Comparison of ENCODE assay signal across 8 cellular contexts in genomic region chr16:66936462-66936861, GRCh38. TPM values are rescaled to one million over a fixed set of nuclear protein-coding genes. Genes with fewer than 3 reads are reported as not detected.
DNase-seq lines count a peak whose midpoint lies in the region; ATAC-seq and TF ChIP-seq lines count a peak whose summit lies in the region.
"Had no signal": no experiment of that assay in that cellular context is flagged by ENCODE, and none has a peak within 500 bp of the region (broad histone marks: within the 10 kb centered on the region; RNA-seq: fewer than 3 reads in every experiment).

No MANE protein-coding gene starts in this region.

- H3K36me3 Mint-ChIP-seq in HFFc6 (ENCODE audit: low read depth) (peaks cover 38% of the 10 kb centered on the region), nephron progenitor cell (ENCODE audit: low read depth) (peaks cover 18% of the 10 kb centered on the region)
- peaks cover 27% of the 10 kb centered on the region for H3K36me3 Mint-ChIP-seq in central memory CD8-positive, alpha-beta T cell (ENCODE audit: insufficient read depth)

- H3K4me1 Mint-ChIP-seq in HFFc6 (ENCODE audit: low read depth), result peaks cover 44% of the 10 kb centered on the region
- H3K4me1 Mint-ChIP-seq in central memory CD8-positive, alpha-beta T cell, result peaks cover 62% of the 10 kb centered on the region
- peaks cover 45% of the 10 kb centered on the region for H3K4me1 Mint-ChIP-seq in nephron progenitor cell

- H3K4me3 Mint-ChIP-seq in HFFc6 (peak overlapping the region; percentile 98; the same call in 1 of the 2 replicates), nephron progenitor cell (peak overlapping the region; percentile 98)
- peak overlapping the region; percentile 99 for H3K4me3 Mint-ChIP-seq in central memory CD8-positive, alpha-beta T cell

- TF ChIP-seq CTCF in HFFc6 (IDR thresholded peaks at IDR 0.05) (no peak), nephron progenitor cell (IDR thresholded peaks at IDR 0.05) (no peak)

- H3K27me3 Mint-ChIP-seq in HFFc6 (ENCODE audit: insufficient read depth) (peaks cover 8% of the 10 kb centered on the region), nephron progenitor cell (ENCODE audit: low read depth, poor library complexity) (peaks cover 8% of the 10 kb centered on the region)
- H3K27me3 Mint-ChIP-seq in central memory CD8-positive, alpha-beta T cell, result no peaks in the 10 kb centered on the region

- no peak for ATAC-seq in central memory CD8-positive, alpha-beta T cell (replicated peaks; ENCODE audit: extremely low read depth, poor library complexity, severe bottlenecking)
- ATAC-seq in HG02981 (IDR thresholded peaks at IDR 0.05; ENCODE audit: unreplicated experiment), result no peak
- ATAC-seq: Panc1 had no signal

- H3K9me3 Mint-ChIP-seq in HFFc6 (no peaks in the 10 kb centered on the region), nephron progenitor cell (no peaks in the 10 kb centered on the region)
- no peaks in the 10 kb centered on the region for H3K9me3 Mint-ChIP-seq in central memory CD8-positive, alpha-beta T cell

- no peak for DNase-seq in HFFc6
- no peak for DNase-seq in central memory CD8-positive, alpha-beta T cell (ENCODE audit: low spot score in 2 of 2)
- DNase-seq in nephron progenitor cell, result no peak
- DNase-seq in foreskin melanocyte, result no peak
- DNase-seq in glomerular visceral epithelial cell (ENCODE audit: extremely low spot score), result no peak
- DNase-seq: stimulated activated CD4-positive, alpha-beta T cell treated with anti-CD3 and anti-CD28 coated beads, Interleukin-2, amount 100 ng/mL, for 24 hours had no signal

- H3K27ac Mint-ChIP-seq in HFFc6, result peak overlapping the region; percentile 25; the same call in 1 of the 2 replicates
- H3K27ac Mint-ChIP-seq in central memory CD8-positive, alpha-beta T cell (ENCODE audit: low read depth), result peak overlapping the region; percentile 71
- no peak overlapping the region for H3K27ac Mint-ChIP-seq in nephron progenitor cell

RNA-seq across cellular contexts. Expression of gene CES2, which starts 1.1 kb away (rescaled TPM):
- total RNA-seq in HFFc6 (2021; fragmentation: NEBNext Ultra II Directional; extraction: Animal tissue kit (Norgen Biotek cat#: 25700)), result 10 to 100 TPM; 35.1 to 42.3 (median 40.2) TPM

RNA-seq across cellular contexts. Expression of gene CIAO2B, which starts 2.3 kb away (rescaled TPM):
- 100 to 1,000 TPM in 2 of 6 experiments, 10 to 100 TPM in 4; 90.9 to 108 (median 98.6) TPM for total RNA-seq in HFFc6 (2021; fragmentation: NEBNext Ultra II Directional; extraction: Animal tissue kit (Norgen Biotek cat#: 25700))

RNA-seq across cellular contexts. Expression of gene RRAD, which starts 11.1 kb away (rescaled TPM):
- total RNA-seq in HFFc6 (2021; fragmentation: NEBNext Ultra II Directional; extraction: Animal tissue kit (Norgen Biotek cat#: 25700)), result 1 to 10 TPM in 4 of 6 experiments, under 1 TPM in 2; 0.52 to 2.0 (median 1.5) TPM

RNA-seq across cellular contexts. Expression of gene CDH16, which starts 17.8 kb away (rescaled TPM):
- total RNA-seq in HFFc6 (2021; fragmentation: NEBNext Ultra II Directional; extraction: Animal tissue kit (Norgen Biotek cat#: 25700)), result under 1 TPM in 1 of 6 experiments, not detected in 5; 0.09 TPM

RNA-seq across cellular contexts. Expression of gene CES3, which starts 24.6 kb away (rescaled TPM):
- total RNA-seq in HFFc6 (2021; fragmentation: NEBNext Ultra II Directional; extraction: Animal tissue kit (Norgen Biotek cat#: 25700)), result under 1 TPM in 5 of 6 experiments, not detected in 1; 0.06 to 0.39 (median 0.14) TPM
